In genomic region chr12:105570944-105571343, GRCh38 we compare ENCODE assay signal across 32 cellular contexts.
"Had no signal": no experiment of that assay in that cellular context is flagged by ENCODE, and none has a peak within 500 bp of the region (broad histone marks: within the 10 kb centered on the region; RNA-seq: fewer than 3 reads in every experiment).

No MANE protein-coding gene starts in this region.

- H3K36me3 ChIP-seq: adrenal gland, gastroesophageal sphincter, pancreas, sigmoid colon, stomach, suprapubic skin, tibial artery had no signal

- H3K4me2 ChIP-seq: hepatocyte, smooth muscle cell had no signal

- H3K79me2 ChIP-seq: hepatocyte had no signal

- H3K36me3 Mint-ChIP-seq: activated naive CD8-positive, alpha-beta T cell; naive B cell; stimulated activated naive B cell treated with anti-CD40 and anti-IgM and Interleukin-4, amounts not matched to agents 10 μg/mL and 1 μg/mL and 100 μg/mL, for 72 hours had no signal

- H3K27ac ChIP-seq: adrenal gland, body of pancreas, gastroesophageal sphincter, hepatocyte, pancreas, psoas muscle, sigmoid colon, stomach, suprapubic skin, tibial artery, VCaP had no signal

- ATAC-seq: activated T-cell treated with anti-CD3 and anti-CD28 coated beads, Interleukin-2, amount 50 U/mL, for 72 hours; body of pancreas; gastroesophageal sphincter; left ventricle myocardium superior; mucosa of descending colon; pancreas; psoas muscle; stimulated activated naive B cell treated with anti-CD40 and anti-IgM and Interleukin-4, amounts not matched to agents 10 μg/mL and 1 μg/mL and 100 μg/mL, for 72 hours had no signal

- DNase-seq: activated CD4-positive, alpha-beta T cell treated with anti-CD3 and anti-CD28 coated beads for 4 hours; activated CD4-positive, alpha-beta T cell treated with anti-CD3 and anti-CD28 coated beads, Interleukin-2, amount 50 U/mL, for 4 hours; activated effector memory CD4-positive, alpha-beta T cell treated with Interleukin-2 at 50 U/mL for 16 hours; activated naive CD4-positive, alpha-beta T cell treated with Interleukin-2 at 50 U/mL for 16 hours; activated T-cell treated with anti-CD3 and anti-CD28 coated beads for 4 hours; activated T-cell treated with anti-CD3 and anti-CD28 coated beads, Interleukin-2, amount 50 U/mL, for 72 hours; adrenal gland; aorta; body of pancreas; effector CD8-positive, alpha-beta T cell; erythroblast; islet precursor cell; left ventricle myocardium superior; mucosa of descending colon; naive B cell; nephron progenitor cell; pancreas; psoas muscle; sigmoid colon; stimulated activated CD4-positive, alpha-beta T cell treated with anti-CD3 and anti-CD28 coated beads, Interleukin-1b, Interleukin-23, amount 100 ng/mL, for 48 hours; stimulated activated CD4-positive, alpha-beta T cell treated with anti-CD3 and anti-CD28 coated beads, Interleukin-4, amount 100 ng/mL, for 4 hours; stimulated activated CD8-positive, alpha-beta memory T cell treated with anti-CD3 and anti-CD28 coated beads, Interleukin-4, amount 100 ng/mL, for 48 hours; stimulated activated naive B cell treated with anti-CD40 and anti-IgM and Interleukin-4, amounts not matched to agents 10 μg/mL and 1 μg/mL and 100 μg/mL, for 72 hours; stomach; T-helper 9 cell; tibial artery had no signal

- H3K27ac Mint-ChIP-seq: activated naive CD8-positive, alpha-beta T cell; activated T-cell treated with anti-CD3 and anti-CD28 coated beads, Interleukin-2, amount 50 U/mL, for 72 hours; naive B cell; nephron progenitor cell; stimulated activated naive B cell treated with anti-CD40 and anti-IgM and Interleukin-4, amounts not matched to agents 10 μg/mL and 1 μg/mL and 100 μg/mL, for 72 hours had no signal

- H3K9me3 Mint-ChIP-seq: activated T-cell treated with anti-CD3 and anti-CD28 coated beads, Interleukin-2, amount 50 U/mL, for 72 hours; stimulated activated naive B cell treated with anti-CD40 and anti-IgM and Interleukin-4, amounts not matched to agents 10 μg/mL and 1 μg/mL and 100 μg/mL, for 72 hours had no signal

- H3K4me1 Mint-ChIP-seq: naive B cell; stimulated activated naive B cell treated with anti-CD40 and anti-IgM and Interleukin-4, amounts not matched to agents 10 μg/mL and 1 μg/mL and 100 μg/mL, for 72 hours had no signal

- H2AFZ ChIP-seq: hepatocyte had no signal

- H3K27me3 ChIP-seq: body of pancreas, gastroesophageal sphincter, hepatocyte, pancreas, sigmoid colon, stomach, tibial artery had no signal

- H3K4me3 ChIP-seq: adrenal gland, body of pancreas, gastroesophageal sphincter, hepatocyte, mucosa of descending colon, pancreas, psoas muscle, sigmoid colon, smooth muscle cell, stomach, suprapubic skin, tibial artery had no signal

- H3K4me3 Mint-ChIP-seq: activated naive CD8-positive, alpha-beta T cell; activated T-cell treated with anti-CD3 and anti-CD28 coated beads, Interleukin-2, amount 50 U/mL, for 72 hours; naive B cell; nephron progenitor cell; stimulated activated naive B cell treated with anti-CD40 and anti-IgM and Interleukin-4, amounts not matched to agents 10 μg/mL and 1 μg/mL and 100 μg/mL, for 72 hours had no signal

- H3K9me3 ChIP-seq: adrenal gland, body of pancreas, gastroesophageal sphincter, mucosa of descending colon, pancreas, psoas muscle, sigmoid colon, stomach, suprapubic skin, tibial artery had no signal

- H3K4me1 ChIP-seq: adrenal gland, body of pancreas, gastroesophageal sphincter, pancreas, psoas muscle, sigmoid colon, stomach had no signal
